ENCODE assay signal across 6 cellular contexts in genomic region chr1:143504080-143504479, GRCh38.
DNase-seq lines count a peak whose midpoint lies in the region; ATAC-seq, FAIRE-seq and TF ChIP-seq lines count a peak whose summit lies in the region.
"Not testable (repeated sequence)": the region's sequence is repeated elsewhere in the genome, so short reads cannot be mapped to it uniquely, and the experiment has no call there.

No MANE protein-coding gene starts in this region.

- not testable (repeated sequence) for H3K79me2 ChIP-seq in GM12878 (ENCODE audit: control insufficient read depth, insufficient read depth, low read length); HepG2 (ENCODE audit: insufficient read depth, low read length)

- H3K27ac Mint-ChIP-seq in Calu3 (ENCODE audit: unreplicated experiment), result peak overlapping the region; percentile 31
- peak overlapping the region; percentile 23 for H3K27ac Mint-ChIP-seq in activated CD4-positive, alpha-beta T cell treated with anti-CD3 and anti-CD28 coated beads, Interleukin-2, amount 10 ng/mL, durations not matched to agents 24 days and 14 days
- H3K27ac Mint-ChIP-seq in stimulated activated naive CD8-positive, alpha-beta T cell treated with anti-CD3 and anti-CD28 coated beads, Interleukin-15, amount 100 ng/mL, for 72 hours, result peak overlapping the region; percentile 51 to 97

- POLR2A ChIA-PET in GM12878 (lab: Charles Lee); HepG2 (lab: Yijun Ruan, JAX): not testable (repeated sequence)

- H3K27me3 ChIP-seq in GM12878 (replicated peaks in 1 of 2; ENCODE audit: control insufficient read depth in 2 of 2, insufficient read depth in 2 of 2, low read length in 1 of 2); HepG2 (ENCODE audit: control insufficient read depth in 1 of 2, insufficient read depth in 2 of 2, low read length in 2 of 2); pancreas: not testable (repeated sequence)

- H3K9ac ChIP-seq in GM12878 (ENCODE audit: control insufficient read depth, insufficient read depth, low read length); HepG2 (ENCODE audit: insufficient read depth, low read depth, low read length): not testable (repeated sequence)

- TF ChIP-seq POLR2A in GM12878 (IDR thresholded peaks at IDR 0.05; ENCODE audit: low read depth, low read length); HepG2 (IDR thresholded peaks at IDR 0.05; ENCODE audit: insufficient read depth in 1 of 2, low read depth in 2 of 2, low read length in 2 of 2): not testable (repeated sequence)

- H4K20me1 ChIP-seq in GM12878 (ENCODE audit: control insufficient read depth, insufficient read depth); HepG2 (ENCODE audit: insufficient read depth, low read length): not testable (repeated sequence)

- peaks cover 18% of the 10 kb centered on the region for H3K36me3 Mint-ChIP-seq in Calu3 (ENCODE audit: insufficient read depth, unreplicated experiment)
- peaks cover 14% of the 10 kb centered on the region for H3K36me3 Mint-ChIP-seq in activated CD4-positive, alpha-beta T cell treated with anti-CD3 and anti-CD28 coated beads, Interleukin-2, amount 10 ng/mL, durations not matched to agents 24 days and 14 days (ENCODE audit: low read depth)

- TF ChIP-seq CTCF in Calu3 (IDR thresholded peaks at IDR 0.05; ENCODE audit: unreplicated experiment); GM12878 (IDR thresholded peaks at IDR 0.05 in 2 of 3, conservative IDR thresholded peaks at IDR 0.05 in 1 of 3; ENCODE audit: control insufficient read depth in 2 of 3, extremely low read depth in 1 of 3, insufficient read depth in 1 of 3, low read depth in 3 of 3, low read length in 3 of 3); HepG2 (CRISPR knock-in tag; IDR thresholded peaks at IDR 0.05); pancreas (IDR thresholded peaks at IDR 0.05): not testable (repeated sequence)

- CTCF ChIA-PET in Calu3 (lab: Charles Lee); GM12878 (lab: Yijun Ruan, JAX); HepG2 (lab: Yijun Ruan, JAX; ENCODE audit: low intra/inter-chr PET ratio, low total read pairs): not testable (repeated sequence)

- no CpG with 5 or more reads among the region's 2 CpGs for WGBS in GM12878 (ENCODE audit: insufficient coverage, insufficient replicate concordance, low lambda C conversion rate, missing lambda C conversion rate)
- WGBS in HepG2 (ENCODE audit: low lambda C conversion rate), result no CpG with 5 or more reads among the region's 2 CpGs
- WGBS in pancreas, 2 donors, result no CpG with 5 or more reads among the region's 2 CpGs

- not testable (repeated sequence) for H3K4me3 ChIP-seq in GM12878; HepG2 (replicated peaks in 1 of 3; ENCODE audit: insufficient read depth in 1 of 3, low read depth in 2 of 3, low read length in 3 of 3); pancreas

- in situ Hi-C loops in GM12878 (cut with MboI); HepG2 (cut with HindIII; ENCODE audit: extremely low pct_ligation_motif_present, low pct_unique_long_range_greater_than_20kb): not testable (repeated sequence)

- SMC1A ChIA-PET in GM12878 (lab: Charles Lee; ENCODE audit: uncharacterized antibody, unreplicated experiment), result not testable (repeated sequence)

- intact Hi-C loops in Calu3 (cut with micrococcal nuclease; ENCODE audit: unreplicated experiment); activated CD4-positive, alpha-beta T cell treated with anti-CD3 and anti-CD28 coated beads, Interleukin-2, amount 10 ng/mL, durations not matched to agents 24 days and 14 days (cut with micrococcal nuclease); GM12878 (cut with micrococcal nuclease; ENCODE audit: unreplicated experiment); HepG2 (cut with micrococcal nuclease; ENCODE audit: unreplicated experiment); pancreas (cut with DNase I): not testable (repeated sequence)

- not testable (repeated sequence) for H3K4me2 ChIP-seq in GM12878 (ENCODE audit: control insufficient read depth, insufficient read depth); HepG2 (ENCODE audit: low read depth, low read length)

- peaks cover 22% of the 10 kb centered on the region for H3K9me3 Mint-ChIP-seq in Calu3 (ENCODE audit: low read depth, unreplicated experiment)
- peaks cover 28% of the 10 kb centered on the region for H3K9me3 Mint-ChIP-seq in activated CD4-positive, alpha-beta T cell treated with anti-CD3 and anti-CD28 coated beads, Interleukin-2, amount 10 ng/mL, durations not matched to agents 24 days and 14 days
- H3K9me3 Mint-ChIP-seq in stimulated activated naive CD8-positive, alpha-beta T cell treated with anti-CD3 and anti-CD28 coated beads, Interleukin-15, amount 100 ng/mL, for 72 hours, result peaks cover 29 to 36% of the 10 kb centered on the region in 2 donors

- not testable (repeated sequence) for H2AFZ ChIP-seq in GM12878 (ENCODE audit: control insufficient read depth, low read depth, low read length); HepG2 (ENCODE audit: low read length)

- not testable (repeated sequence) for H3K36me3 ChIP-seq in GM12878 (ENCODE audit: control insufficient read depth in 2 of 2, insufficient read depth in 2 of 2, low read length in 1 of 2); HepG2 (replicated peaks in 1 of 2; ENCODE audit: control insufficient read depth in 1 of 2, insufficient read depth in 2 of 2, low read length in 2 of 2); pancreas

- RAD21 ChIA-PET in GM12878 (lab: Charles Lee; ENCODE audit: unreplicated experiment), result not testable (repeated sequence)

- H3K4me3 Mint-ChIP-seq in Calu3 (ENCODE audit: low read depth, unreplicated experiment); activated CD4-positive, alpha-beta T cell treated with anti-CD3 and anti-CD28 coated beads, Interleukin-2, amount 10 ng/mL, durations not matched to agents 24 days and 14 days; stimulated activated naive CD8-positive, alpha-beta T cell treated with anti-CD3 and anti-CD28 coated beads, Interleukin-15, amount 100 ng/mL, for 72 hours: not testable (repeated sequence)

- H3K27me3 Mint-ChIP-seq in Calu3 (ENCODE audit: unreplicated experiment), result peaks cover 19% of the 10 kb centered on the region
- peaks cover 15% of the 10 kb centered on the region for H3K27me3 Mint-ChIP-seq in activated CD4-positive, alpha-beta T cell treated with anti-CD3 and anti-CD28 coated beads, Interleukin-2, amount 10 ng/mL, durations not matched to agents 24 days and 14 days
- peaks cover 34% of the 10 kb centered on the region for H3K27me3 Mint-ChIP-seq in stimulated activated naive CD8-positive, alpha-beta T cell treated with anti-CD3 and anti-CD28 coated beads, Interleukin-15, amount 100 ng/mL, for 72 hours

- not testable (repeated sequence) for ATAC-seq in GM12878; HepG2; pancreas; stimulated activated naive CD8-positive, alpha-beta T cell treated with anti-CD3 and anti-CD28 coated beads, Interleukin-15, amount 100 ng/mL, for 72 hours

- H3K4me1 Mint-ChIP-seq in Calu3 (ENCODE audit: low read depth, unreplicated experiment); activated CD4-positive, alpha-beta T cell treated with anti-CD3 and anti-CD28 coated beads, Interleukin-2, amount 10 ng/mL, durations not matched to agents 24 days and 14 days; stimulated activated naive CD8-positive, alpha-beta T cell treated with anti-CD3 and anti-CD28 coated beads, Interleukin-15, amount 100 ng/mL, for 72 hours: not testable (repeated sequence)

- H3K27ac ChIP-seq in GM12878 (ENCODE audit: control insufficient read depth, insufficient read depth); HepG2 (ENCODE audit: extremely low read length, insufficient read depth, low read length); pancreas: not testable (repeated sequence)

- DNase-seq in Calu3; activated CD4-positive, alpha-beta T cell treated with anti-CD3 and anti-CD28 coated beads, Interleukin-2, amount 10 ng/mL, durations not matched to agents 24 days and 14 days; GM12878 (ENCODE audit: low read depth, low spot score); HepG2 (ENCODE audit: low spot score); pancreas; stimulated activated naive CD8-positive, alpha-beta T cell treated with anti-CD3 and anti-CD28 coated beads, Interleukin-15, amount 100 ng/mL, for 72 hours: not testable (repeated sequence)

- FAIRE-seq in GM12878 (lab: Jason Lieb, UNC); HepG2 (lab: Jason Lieb, UNC): not testable (repeated sequence)
- peak; percentile 34 for FAIRE-seq in pancreas (lab: Jason Lieb, UNC)

- H3K9me3 ChIP-seq in GM12878 (replicated peaks; ENCODE audit: control insufficient read depth, insufficient read depth, low read length); HepG2 (ENCODE audit: low read length); pancreas: not testable (repeated sequence)

- not testable (repeated sequence) for TF ChIP-seq EP300 in GM12878 (IDR thresholded peaks at IDR 0.05; ENCODE audit: borderline replicate concordance in 1 of 2, control insufficient read depth in 1 of 2, low read depth in 2 of 2, low read length in 2 of 2); HepG2 (IDR thresholded peaks at IDR 0.05; ENCODE audit: low read depth in 2 of 2, low read length in 2 of 2); HepG2 (CRISPR knock-in tag; IDR thresholded peaks at IDR 0.05; ENCODE audit: borderline replicate concordance)

- BruUV-seq in Calu3 (replicated peaks; lab: Mats Ljungman, UMichigan); GM12878 (replicated peaks; lab: Mats Ljungman, UMichigan); HepG2 (replicated peaks; lab: Mats Ljungman, UMichigan): not testable (repeated sequence)

- not testable (repeated sequence) for H3K4me1 ChIP-seq in GM12878 (ENCODE audit: control insufficient read depth, insufficient read depth, low read length); HepG2 (ENCODE audit: insufficient read depth, low read length); pancreas

- not testable (repeated sequence) for TF ChIP-seq RAD21 in GM12878 (IDR thresholded peaks at IDR 0.05; ENCODE audit: insufficient read depth, low read depth, low read length); HepG2 (CRISPR knock-in tag; IDR thresholded peaks at IDR 0.05)

Comparison
In these comparisons a context has a peak if more than half of its experiments do, and no peak if none do; other contexts are left out.
1. H3K27ac Mint-ChIP-seq: peak in every context shown above with its lines; median percentile 74 in stimulated activated naive CD8-positive, alpha-beta T cell treated with anti-CD3 and anti-CD28 coated beads, Interleukin-15, amount 100 ng/mL, for 72 hours; 31 in Calu3; 23 in activated CD4-positive, alpha-beta T cell treated with anti-CD3 and anti-CD28 coated beads, Interleukin-2, amount 10 ng/mL, durations not matched to agents 24 days and 14 days.